Comparison of ENCODE assay signal across 10 cellular contexts in genomic region chr22:40058265-40058664, GRCh38.
DNase-seq lines count a peak whose midpoint lies in the region; ATAC-seq lines count a peak whose summit lies in the region.
"Had no signal": no experiment of that assay in that cellular context is flagged by ENCODE, and none has a peak within 500 bp of the region (broad histone marks: within the 10 kb centered on the region; RNA-seq: fewer than 3 reads in every experiment).

No MANE protein-coding gene starts in this region.

- H3K36me3 ChIP-seq in KOPT-K1 (ENCODE audit: insufficient read depth, low read length), result no peaks in the 10 kb centered on the region
- H3K36me3 ChIP-seq: neutrophil, tibial nerve had no signal

- intact Hi-C loops in activated CD4-positive, alpha-beta T cell treated with anti-CD3 and anti-CD28 coated beads, Interleukin-2, amount 10 ng/mL, durations not matched to agents 24 days and 14 days (cut with micrococcal nuclease), result loop anchor here (5.0 kb wide), 1 partner anchor 49 kb away; no protein-coding TSS in a partner anchor

- H3K36me3 Mint-ChIP-seq in activated CD4-positive, alpha-beta T cell treated with anti-CD3 and anti-CD28 coated beads, Interleukin-2, amount 10 ng/mL, durations not matched to agents 24 days and 14 days (ENCODE audit: low read depth), result no peaks in the 10 kb centered on the region

- peaks cover 39% of the 10 kb centered on the region for H3K4me1 Mint-ChIP-seq in activated CD4-positive, alpha-beta T cell treated with anti-CD3 and anti-CD28 coated beads, Interleukin-2, amount 10 ng/mL, durations not matched to agents 24 days and 14 days

- no peaks in the 10 kb centered on the region for H3K9me3 Mint-ChIP-seq in activated CD4-positive, alpha-beta T cell treated with anti-CD3 and anti-CD28 coated beads, Interleukin-2, amount 10 ng/mL, durations not matched to agents 24 days and 14 days

- ATAC-seq in HG03196 (IDR thresholded peaks at IDR 0.05; ENCODE audit: unreplicated experiment), result no peak

- H3K27ac Mint-ChIP-seq in activated CD4-positive, alpha-beta T cell treated with anti-CD3 and anti-CD28 coated beads, Interleukin-2, amount 10 ng/mL, durations not matched to agents 24 days and 14 days, result peak overlapping the region; percentile 9

- no peaks in the 10 kb centered on the region for H3K27me3 Mint-ChIP-seq in activated CD4-positive, alpha-beta T cell treated with anti-CD3 and anti-CD28 coated beads, Interleukin-2, amount 10 ng/mL, durations not matched to agents 24 days and 14 days

- no peaks in the 10 kb centered on the region for H3K9me3 ChIP-seq in KOPT-K1 (ENCODE audit: insufficient read depth, low read length, poor library complexity, severe bottlenecking)
- H3K9me3 ChIP-seq: neutrophil, tibial nerve had no signal

- H3K4me3 Mint-ChIP-seq in activated CD4-positive, alpha-beta T cell treated with anti-CD3 and anti-CD28 coated beads, Interleukin-2, amount 10 ng/mL, durations not matched to agents 24 days and 14 days, result peak overlapping the region; percentile 25

- no peak for DNase-seq in activated CD4-positive, alpha-beta T cell treated with anti-CD3 and anti-CD28 coated beads, Interleukin-2, amount 10 ng/mL, durations not matched to agents 24 days and 14 days
- DNase-seq in dermis blood vessel endothelial cell (peak; percentile 64), anterior cingulate cortex (lab: John Stamatoyannopoulos, UW) (no peak), amygdala (lab: John Stamatoyannopoulos, UW) (no peak)
- peak; percentile 49 for DNase-seq in stimulated activated CD4-positive, alpha-beta T cell treated with anti-CD3 and anti-CD28 coated beads, Interleukin-4, amount 100 ng/mL, for 24 hours
- DNase-seq: NCI-H2171 had no signal

- peak overlapping the region; percentile 82 for H3K27ac ChIP-seq in KOPT-K1 (ENCODE audit: low read depth, low read length, poor library complexity, severe bottlenecking)
- H3K27ac ChIP-seq: neutrophil, tibial nerve had no signal

Comparison
In these comparisons a context has a peak if more than half of its experiments do, and no peak if none do; other contexts are left out.
1. DNase-seq: peak in dermis blood vessel endothelial cell (single experiment) and stimulated activated CD4-positive, alpha-beta T cell treated with anti-CD3 and anti-CD28 coated beads, Interleukin-4, amount 100 ng/mL, for 24 hours (single experiment); none in activated CD4-positive, alpha-beta T cell treated with anti-CD3 and anti-CD28 coated beads, Interleukin-2, amount 10 ng/mL, durations not matched to agents 24 days and 14 days (single experiment), anterior cingulate cortex (0 of 58) and amygdala (0 of 56).